ENCODE assay signal across 24 cellular contexts in the genomic region with DNA sequence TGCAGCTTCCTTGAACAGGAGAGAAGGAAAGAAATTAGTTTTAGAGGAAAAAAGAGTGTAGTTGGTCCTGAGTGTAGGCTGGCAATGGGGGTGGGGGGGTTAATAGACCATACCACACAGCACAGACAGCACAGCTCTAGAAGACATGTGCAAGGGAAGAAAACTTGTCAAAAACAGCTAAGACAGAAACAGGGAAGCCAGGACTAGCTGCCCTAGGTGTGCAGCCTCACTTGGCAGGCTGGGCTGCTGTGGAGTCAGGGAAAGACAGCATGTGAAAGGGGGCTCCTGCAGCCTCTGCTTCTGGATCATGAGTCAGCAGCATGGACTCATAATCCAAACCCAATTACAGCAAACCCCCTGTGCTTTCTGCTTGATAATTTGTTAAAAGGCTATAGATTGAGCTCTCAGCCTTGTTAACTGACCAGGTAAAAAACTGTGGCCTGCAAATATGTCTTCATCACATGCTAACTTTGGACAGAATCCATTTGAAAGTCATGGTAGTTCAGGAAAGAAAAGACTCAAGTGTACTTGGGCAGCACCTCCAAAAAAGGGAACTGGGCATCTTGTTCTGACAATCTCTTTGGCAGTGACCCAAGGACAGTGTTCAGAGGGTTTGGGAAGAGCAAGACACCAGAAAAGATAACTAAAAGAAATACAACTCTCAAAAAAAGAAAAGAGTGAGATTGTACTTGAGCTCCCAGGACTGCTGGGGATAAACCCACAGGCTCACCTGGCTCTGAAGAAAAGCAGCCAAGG.
A peak's percentile ranks its signal among the peaks of the same experiment; 100 is the strongest.
DNase-seq lines count a peak whose midpoint lies in the region; ATAC-seq and TF ChIP-seq lines count a peak whose summit lies in the region.
"Had no signal": no experiment of that assay in that cellular context is flagged by ENCODE, and none has a peak within 500 bp of the region (broad histone marks: within the 10 kb centered on the region; RNA-seq: fewer than 3 reads in every experiment).

No MANE protein-coding gene starts in this region.

- no peak overlapping the region for H3K4me3 ChIP-seq in GM23338
- H3K4me3 ChIP-seq in parathyroid adenoma (ENCODE audit: low read depth, low read length): peak overlapping the region; percentile 9
- H3K4me3 ChIP-seq: gastrocnemius medialis, GM23248, PC-9, sigmoid colon, thyroid gland had no signal

- H3K4me1 Mint-ChIP-seq in GM23338 (peaks cover 4% of the 10 kb centered on the region; the same call in 2 of the 3 replicates), glutamatergic neuron (ENCODE audit: low read depth, unreplicated experiment) (peaks cover 3% of the 10 kb centered on the region)
- H3K4me1 Mint-ChIP-seq: activated CD4-positive, alpha-beta T cell treated with anti-CD3 and anti-CD28 coated beads, Interleukin-2, amount 10 ng/mL, durations not matched to agents 24 days and 14 days had no signal

- H3K9ac ChIP-seq in parathyroid adenoma: no peak overlapping the region
- H3K9ac ChIP-seq: GM23248 had no signal

- H2AFZ ChIP-seq in GM23338 (peak overlapping the region; percentile 59; the same call in 1 of the 2 replicates), parathyroid adenoma (peak overlapping the region; percentile 63)
- H2AFZ ChIP-seq: GM23248, PC-9 had no signal

- H3K36me3 ChIP-seq in GM23338 (ENCODE audit: insufficient read depth) (no peaks in the 10 kb centered on the region), parathyroid adenoma (ENCODE audit: control insufficient read depth, insufficient read depth, low read length) (no peaks in the 10 kb centered on the region)
- H3K36me3 ChIP-seq: gastrocnemius medialis, sigmoid colon, thyroid gland had no signal

- DNase-seq in GM23338 (ENCODE audit: low spot score) (no peak), OCI-M1 (lab: John Stamatoyannopoulos, UW) (peak; percentile 53), glutamatergic neuron (no peak), NCI-H446 treated with DMSO at 0.1 percent for 48 hours (lab: John Stamatoyannopoulos, UW) (no peak)
- DNase-seq: activated CD4-positive, alpha-beta T cell treated with anti-CD3 and anti-CD28 coated beads, Interleukin-2, amount 10 ng/mL, durations not matched to agents 24 days and 14 days; activated naive CD4-positive, alpha-beta T cell treated with anti-CD3 and anti-CD28 coated beads for 36 hours; activated T-cell treated with anti-CD3 and anti-CD28 coated beads, Interleukin-2, amount 50 U/mL, for 48 hours; amniotic stem cell; CD4-positive, alpha-beta T cell; cortex of kidney; gastrocnemius medialis; GM23248; KG1; NCI-H1694 treated with DMSO at 0.1 percent for 48 hours; NCI-H526; sigmoid colon; stimulated activated CD4-positive, alpha-beta T cell treated with anti-CD3 and anti-CD28 coated beads, Interleukin-15, amount 100 ng/mL, for 24 hours; stimulated activated naive CD8-positive, alpha-beta T cell treated with anti-CD3 and anti-CD28 coated beads, Interleukin-15, Interleukin-2, amounts not matched to agents 100 U/mL and 50 U/mL, for 24 hours; thyroid gland had no signal

- H3K9me2 ChIP-seq in GM23338 (ENCODE audit: insufficient read depth): no peaks in the 10 kb centered on the region

- H3K4me2 ChIP-seq in GM23338 (no peak overlapping the region), parathyroid adenoma (ENCODE audit: low read length) (peak overlapping the region; percentile 59)
- H3K4me2 ChIP-seq: PC-9 had no signal

- H3K79me2 ChIP-seq in GM23338 (replicated peaks; ENCODE audit: insufficient read depth) (no peaks in the 10 kb centered on the region), parathyroid adenoma (no peaks in the 10 kb centered on the region)

- TF ChIP-seq CTCF in GM23338 (conservative IDR thresholded peaks at IDR 0.05; ENCODE audit: low read depth in 2 of 2) (no peak), glutamatergic neuron (IDR thresholded peaks at IDR 0.05; ENCODE audit: partially characterized antibody, unreplicated experiment) (no peak), parathyroid adenoma (IDR thresholded peaks at IDR 0.05) (no peak)

- H3K27ac ChIP-seq in GM23338 (ENCODE audit: low read depth): no peak overlapping the region
- H3K27ac ChIP-seq in parathyroid adenoma: peak overlapping the region; percentile 57
- H3K27ac ChIP-seq: gastrocnemius medialis, GM23248, PC-9, sigmoid colon, thyroid gland, VCaP had no signal

- ATAC-seq in GM23338 (no peak), HG02623 (IDR thresholded peaks at IDR 0.05; ENCODE audit: unreplicated experiment) (no peak), HG02852 (IDR thresholded peaks at IDR 0.05; ENCODE audit: unreplicated experiment) (no peak)
- ATAC-seq: gastrocnemius medialis; stimulated activated naive CD8-positive, alpha-beta T cell treated with anti-CD3 and anti-CD28 coated beads, Interleukin-15, Interleukin-2, amounts not matched to agents 100 U/mL and 50 U/mL, for 24 hours had no signal

- no peaks in the 10 kb centered on the region for H3K9me3 ChIP-seq in parathyroid adenoma (ENCODE audit: control insufficient read depth, low read length)
- H3K9me3 ChIP-seq: gastrocnemius medialis, sigmoid colon, thyroid gland had no signal

- no peaks in the 10 kb centered on the region for H3K27me3 ChIP-seq in GM23338 (ENCODE audit: insufficient read depth)
- H3K27me3 ChIP-seq in parathyroid adenoma (ENCODE audit: control insufficient read depth, insufficient read depth, low read length): no peaks in the 10 kb centered on the region
- H3K27me3 ChIP-seq: gastrocnemius medialis, sigmoid colon, thyroid gland had no signal

- no peaks in the 10 kb centered on the region for H3K27me3 Mint-ChIP-seq in GM23338 (ENCODE audit: insufficient read depth, low read depth, poor library complexity)
- H3K27me3 Mint-ChIP-seq in glutamatergic neuron (ENCODE audit: unreplicated experiment): peaks cover 1% of the 10 kb centered on the region
- H3K27me3 Mint-ChIP-seq: activated CD4-positive, alpha-beta T cell treated with anti-CD3 and anti-CD28 coated beads, Interleukin-2, amount 10 ng/mL, durations not matched to agents 24 days and 14 days; CD4-positive, alpha-beta T cell had no signal

- H3K4me1 ChIP-seq in GM23338 (ENCODE audit: insufficient read depth) (no peaks in the 10 kb centered on the region), parathyroid adenoma (peaks cover 16% of the 10 kb centered on the region)
- H3K4me1 ChIP-seq: gastrocnemius medialis, thyroid gland had no signal

- no peaks in the 10 kb centered on the region for H3K9me3 Mint-ChIP-seq in GM23338
- no peaks in the 10 kb centered on the region for H3K9me3 Mint-ChIP-seq in glutamatergic neuron (ENCODE audit: unreplicated experiment)
- H3K9me3 Mint-ChIP-seq: activated CD4-positive, alpha-beta T cell treated with anti-CD3 and anti-CD28 coated beads, Interleukin-2, amount 10 ng/mL, durations not matched to agents 24 days and 14 days; activated naive CD4-positive, alpha-beta T cell treated with anti-CD3 and anti-CD28 coated beads for 36 hours had no signal

- H3K36me3 Mint-ChIP-seq in GM23338 (ENCODE audit: low read depth): no peaks in the 10 kb centered on the region
- H3K36me3 Mint-ChIP-seq in glutamatergic neuron (ENCODE audit: unreplicated experiment): no peaks in the 10 kb centered on the region

- H4K20me1 ChIP-seq in GM23338 (replicated peaks; ENCODE audit: insufficient read depth): no peaks in the 10 kb centered on the region

- H3K4me3 Mint-ChIP-seq in GM23338 (no peak overlapping the region), glutamatergic neuron (ENCODE audit: unreplicated experiment) (no peak overlapping the region)
- H3K4me3 Mint-ChIP-seq: activated CD4-positive, alpha-beta T cell treated with anti-CD3 and anti-CD28 coated beads, Interleukin-2, amount 10 ng/mL, durations not matched to agents 24 days and 14 days; activated naive CD4-positive, alpha-beta T cell treated with anti-CD3 and anti-CD28 coated beads for 36 hours; CD4-positive, alpha-beta T cell had no signal

- H3K27ac Mint-ChIP-seq in GM23338 (no peak overlapping the region; the same call in 1 of the 2 replicates), glutamatergic neuron (ENCODE audit: unreplicated experiment) (peak overlapping the region; percentile 2)
- H3K27ac Mint-ChIP-seq: activated CD4-positive, alpha-beta T cell treated with anti-CD3 and anti-CD28 coated beads, Interleukin-2, amount 10 ng/mL, durations not matched to agents 24 days and 14 days; activated naive CD4-positive, alpha-beta T cell treated with anti-CD3 and anti-CD28 coated beads for 36 hours; CD4-positive, alpha-beta T cell had no signal

- H3F3A ChIP-seq in GM23338 (replicated peaks; ENCODE audit: low read depth): no peaks in the 10 kb centered on the region

TF ChIP-seq in GM23338, 12 proteins besides CTCF, POLR2A, EP300 and RAD21 (continues in another document):
- TF ChIP-seq JUNB (IDR thresholded peaks at IDR 0.05; ENCODE audit: unreplicated experiment): no peak
